Comparison of ENCODE assay signal across 16 cellular contexts in the genomic region with DNA sequence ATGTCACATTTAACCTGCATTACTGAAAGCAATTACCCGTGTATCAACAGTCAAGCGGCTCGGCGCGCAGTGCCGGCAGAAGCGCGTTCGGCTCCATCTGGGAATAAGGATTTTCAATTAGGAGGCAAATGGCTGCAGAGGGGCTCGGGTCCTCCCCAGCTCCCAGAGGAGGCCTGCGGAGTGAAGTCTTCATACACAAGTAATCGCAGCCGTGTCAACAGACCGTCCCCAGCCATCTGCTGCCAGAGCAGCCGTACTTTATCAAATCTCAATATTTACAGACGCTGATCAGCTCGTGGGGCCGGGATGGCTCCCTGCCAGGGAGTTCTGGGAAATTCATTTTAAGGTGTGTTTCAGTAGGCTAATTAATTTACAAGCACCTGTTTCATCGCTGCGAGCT.
DNase-seq lines count a peak whose midpoint lies in the region; ATAC-seq and FAIRE-seq lines count a peak whose summit lies in the region.
"Had no signal": no experiment of that assay in that cellular context is flagged by ENCODE, and none has a peak within 500 bp of the region (broad histone marks: within the 10 kb centered on the region; RNA-seq: fewer than 3 reads in every experiment).

No MANE protein-coding gene starts in this region.

- no peak for ATAC-seq in GM18868 (IDR thresholded peaks at IDR 0.05; ENCODE audit: unreplicated experiment)
- ATAC-seq in HG03342 (IDR thresholded peaks at IDR 0.05; ENCODE audit: unreplicated experiment) = no peak

- no peaks in the 10 kb centered on the region for H3K27me3 ChIP-seq in MG63

- peak; percentile 97 for FAIRE-seq in islet of Langerhans (lab: Jason Lieb, UNC)

- no peaks in the 10 kb centered on the region for H3K36me3 ChIP-seq in MG63
- H3K36me3 ChIP-seq: tibial artery had no signal

- H3K9me3 ChIP-seq in MG63 = no peaks in the 10 kb centered on the region

- DNase-seq in COLO668 (lab: John Stamatoyannopoulos, UW; ENCODE audit: unreplicated experiment) = peak; percentile 99
- peak; percentile 98 for DNase-seq in NCI-H146 treated with DMSO at 0.1 percent for 48 hours (lab: John Stamatoyannopoulos, UW; ENCODE audit: unreplicated experiment)
- peak; percentile 87 for DNase-seq in NCI-H510A (lab: John Stamatoyannopoulos, UW)
- DNase-seq in stimulated activated naive CD4-positive, alpha-beta T cell (lab: John Stamatoyannopoulos, UW) = no peak
- DNase-seq in MG63 = no peak
- DNase-seq: activated CD4-positive, alpha-beta T cell treated with anti-CD3 and anti-CD28 coated beads for 48 hours; activated naive CD4-positive, alpha-beta T cell treated with anti-CD3 and anti-CD28 coated beads, Interleukin-2, amount 50 U/mL, for 16 hours; head of caudate nucleus; islet precursor cell; mesendoderm; stimulated activated CD4-positive, alpha-beta T cell treated with anti-CD3 and anti-CD28 coated beads, Interleukin-4, amount 100 ng/mL, for 1 hour; stimulated activated CD8-positive, alpha-beta memory T cell treated with anti-CD3 and anti-CD28 coated beads, Interleukin-4, amount 100 ng/mL, for 48 hours; tibial artery had no signal

- H3K4me3 ChIP-seq in MG63 = no peak overlapping the region
- H3K4me3 ChIP-seq: tibial artery had no signal

Comparison
In these comparisons a context has a peak if more than half of its experiments do, and no peak if none do; other contexts are left out.
1. DNase-seq: peak in COLO668 (single experiment), NCI-H146 treated with DMSO at 0.1 percent for 48 hours (single experiment) and NCI-H510A (single experiment); none in stimulated activated naive CD4-positive, alpha-beta T cell (0 of 6) and MG63 (single experiment).